Comparison of ENCODE assay signal across 11 cellular contexts in the genomic region with DNA sequence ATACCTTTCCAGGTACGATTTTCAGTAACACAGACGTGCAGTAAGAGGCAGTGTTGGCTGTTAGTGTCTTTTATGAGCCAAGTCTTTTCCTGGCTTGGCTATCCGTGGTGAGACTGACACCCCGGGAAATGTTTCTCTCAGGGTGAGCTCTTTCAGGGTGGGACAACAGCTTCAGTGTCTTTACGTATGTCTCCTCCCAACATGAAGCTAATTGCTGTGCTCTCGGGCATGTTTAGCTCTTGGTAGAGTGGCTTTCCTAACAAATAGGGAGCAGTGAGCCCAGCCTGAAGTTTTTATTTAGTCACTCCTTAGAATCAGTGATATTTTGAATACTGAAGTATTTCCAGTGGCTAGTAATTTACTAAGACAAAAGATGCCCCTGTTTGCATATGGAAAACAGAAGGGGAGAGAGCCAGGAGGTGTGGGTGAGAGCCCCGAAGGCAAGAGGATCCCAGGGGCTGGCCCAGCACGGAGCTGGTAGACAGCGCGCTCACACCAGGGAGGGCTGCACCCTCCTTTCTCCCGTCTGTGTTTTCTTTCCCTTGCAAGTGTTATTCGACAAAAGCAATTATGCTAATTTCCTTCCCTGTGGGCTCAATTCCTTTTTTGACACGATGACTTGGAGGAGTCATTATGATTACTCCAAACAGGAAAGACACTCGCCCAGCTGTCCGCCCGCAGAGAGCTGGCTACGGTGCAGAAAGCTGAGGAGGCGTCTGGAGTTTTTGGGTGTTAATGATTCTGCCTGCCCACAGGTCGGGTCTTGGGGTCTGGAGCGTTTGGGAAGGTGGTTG. TPM values are rescaled to one million over a fixed set of nuclear protein-coding genes. Genes with fewer than 3 reads are reported as not detected.
DNase-seq lines count a peak whose midpoint lies in the region; ATAC-seq and TF ChIP-seq lines count a peak whose summit lies in the region.
"Had no signal": no experiment of that assay in that cellular context is flagged by ENCODE, and none has a peak within 500 bp of the region (broad histone marks: within the 10 kb centered on the region; RNA-seq: fewer than 3 reads in every experiment).

No MANE protein-coding gene starts in this region.

- TF ChIP-seq CTCF in coronary artery (IDR thresholded peaks at IDR 0.05) (no peak), osteoblast (IDR thresholded peaks at IDR 0.05; ENCODE audit: extremely low read depth, low read depth, low read length) (no peak), sigmoid colon (IDR thresholded peaks at IDR 0.05) (no peak)

- H3K36me3 ChIP-seq in osteoblast (ENCODE audit: insufficient read depth, low read length) (peaks cover 87% of the 10 kb centered on the region), sigmoid colon (no peaks in the 10 kb centered on the region)
- H3K36me3 ChIP-seq: neutrophil had no signal

- H3K27me3 ChIP-seq in osteoblast (ENCODE audit: insufficient read depth, low read length), result no peaks in the 10 kb centered on the region
- peaks cover 0 to 14% (median 0%) of the 10 kb centered on the region in 3 donors for H3K27me3 ChIP-seq in sigmoid colon

- H3K4me2 ChIP-seq in osteoblast (ENCODE audit: insufficient read depth, low read length), result peak overlapping the region; percentile 11

- H3K9me3 ChIP-seq in osteoblast (ENCODE audit: low read depth, low read length) (no peaks in the 10 kb centered on the region), sigmoid colon (no peaks in the 10 kb centered on the region)
- H3K9me3 ChIP-seq: neutrophil had no signal

- intact Hi-C loops in sigmoid colon (cut with DNase I), result no loop called here

- peaks cover 12% of the 10 kb centered on the region for H4K20me1 ChIP-seq in osteoblast (ENCODE audit: insufficient read depth, low read length)

- no peak for TF ChIP-seq POLR2A in sigmoid colon (IDR thresholded peaks at IDR 0.05)

- 32 to 51% methylated on average over 20 of the region's 20 CpGs for WGBS in sigmoid colon, 2 donors

- TF ChIP-seq EP300 in sigmoid colon (IDR thresholded peaks at IDR 0.05), result no peak

- peaks cover 67% of the 10 kb centered on the region for H3K4me1 ChIP-seq in osteoblast (ENCODE audit: insufficient read depth, low read length)
- peaks cover 0 to 11% (median 10%) of the 10 kb centered on the region in 4 donors for H3K4me1 ChIP-seq in sigmoid colon

- ATAC-seq in GM21423 (IDR thresholded peaks at IDR 0.05; ENCODE audit: unreplicated experiment), result peak; percentile 16

- peak overlapping the region; percentile 35 to 76 for H3K27ac ChIP-seq in coronary artery
- peak overlapping the region; percentile 54 for H3K27ac ChIP-seq in osteoblast (ENCODE audit: low read depth, low read length)
- peak overlapping the region in 2 of 4 donors; percentile 0 to 26 for H3K27ac ChIP-seq in sigmoid colon
- H3K27ac ChIP-seq: neutrophil had no signal

- H3K79me2 ChIP-seq in osteoblast (ENCODE audit: insufficient read depth, low read length), result peaks cover 18% of the 10 kb centered on the region

- H2AFZ ChIP-seq in osteoblast (ENCODE audit: low read length), result no peak overlapping the region

- DNase-seq in NCI-H526 (lab: John Stamatoyannopoulos, UW) (peak; percentile 16 to 58), coronary artery (ENCODE audit: low spot score) (no peak), osteoblast (ENCODE audit: insufficient read length, low spot score, missing footprints) (peak; percentile 85), sigmoid colon (no peak), NCI-H1436 treated with DMSO at 0.1 percent for 48 hours (lab: John Stamatoyannopoulos, UW) (no peak), SKM-1 (lab: John Stamatoyannopoulos, UW; ENCODE audit: unreplicated experiment) (no peak)
- no peak for DNase-seq in activated naive CD4-positive, alpha-beta T cell treated with anti-CD3 and anti-CD28 coated beads, Interleukin-2, amount 50 U/mL, for 16 hours
- DNase-seq: activated T-cell treated with anti-CD3 and anti-CD28 coated beads, Interleukin-2, amount 50 U/mL, for 48 hours had no signal

- H3K4me3 ChIP-seq in coronary artery (peak overlapping the region; percentile 8), osteoblast (ENCODE audit: insufficient read depth, low read length) (no peak overlapping the region), sigmoid colon (no peak overlapping the region)

RNA-seq across cellular contexts. Expression of a gene that starts 47.7 kb away (rescaled TPM):
- total RNA-seq in osteoblast (316 and 373 TPM in 2 replicates), sigmoid colon (100 to 1,000 TPM; 170 to 222 (median 192) TPM)
- 10 to 100 TPM in 1 of 3 donors, 1 to 10 TPM in 2; 3.2 to 25.1 (median 9.6) TPM for polyA plus RNA-seq in sigmoid colon
- total RNA-seq: HT-29 had no signal

Comparison
In these comparisons a context has a peak if more than half of its experiments do, and no peak if none do; other contexts are left out.
1. DNase-seq: peak in NCI-H526 (2 of 2) and osteoblast (single experiment); none in coronary artery (single experiment), sigmoid colon (single experiment), NCI-H1436 treated with DMSO at 0.1 percent for 48 hours (single experiment), activated naive CD4-positive, alpha-beta T cell treated with anti-CD3 and anti-CD28 coated beads, Interleukin-2, amount 50 U/mL, for 16 hours (single experiment) and SKM-1 (single experiment).